29 cellular contexts compared by ENCODE assay signal in the genomic region with DNA sequence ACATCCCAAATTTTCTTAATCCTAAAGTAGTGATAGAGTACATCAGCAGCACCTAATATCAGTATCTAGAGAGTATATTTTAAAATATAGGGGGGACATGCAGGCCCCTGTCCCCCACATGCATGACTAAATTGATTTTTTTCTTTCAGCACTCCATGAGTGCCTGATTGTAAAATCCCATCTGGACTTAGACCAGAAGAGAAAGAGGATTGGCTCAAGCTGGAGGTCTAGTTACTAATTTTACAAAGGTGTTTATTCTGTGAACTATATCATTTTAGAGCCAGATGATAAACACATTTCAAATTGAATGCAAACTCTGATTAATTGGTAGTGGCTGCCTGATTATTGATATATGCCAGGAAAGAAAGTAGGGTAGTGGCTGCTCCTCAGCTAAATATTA.
DNase-seq lines count a peak whose midpoint lies in the region; ATAC-seq lines count a peak whose summit lies in the region.
"Had no signal": no experiment of that assay in that cellular context is flagged by ENCODE, and none has a peak within 500 bp of the region (broad histone marks: within the 10 kb centered on the region; RNA-seq: fewer than 3 reads in every experiment).

No MANE protein-coding gene starts in this region.

- no peak overlapping the region for H3K23ac ChIP-seq in mesenchymal stem cell (ENCODE audit: low read length in 2 of 2)

- H3K9me3 ChIP-seq in mesenchymal stem cell (ENCODE audit: control insufficient read depth, low read length) = no peaks in the 10 kb centered on the region
- H3K9me3 ChIP-seq: A549; BE2C; BLaER1; BLaER1 treated with 17β-estradiol and CSF1 and Interleukin-3, amounts not matched to agents 10 nM and 100 nM; Caco-2 had no signal

- H3K4me2 ChIP-seq in mesenchymal stem cell (ENCODE audit: low read length, poor library complexity, severe bottlenecking) = no peak overlapping the region
- H3K4me2 ChIP-seq: A549; BLaER1; BLaER1 treated with 17β-estradiol and CSF1 and Interleukin-3, amounts not matched to agents 10 nM and 100 nM had no signal

- no peaks in the 10 kb centered on the region for H3K27me3 ChIP-seq in mesenchymal stem cell (ENCODE audit: control insufficient read depth in 1 of 2, insufficient read depth in 1 of 2, low read length in 2 of 2)
- H3K27me3 ChIP-seq: BE2C; BLaER1; BLaER1 treated with 17β-estradiol and CSF1 and Interleukin-3, amounts not matched to agents 10 nM and 100 nM had no signal

- no peaks in the 10 kb centered on the region for H3K36me3 ChIP-seq in mesenchymal stem cell (ENCODE audit: control insufficient read depth in 1 of 2, insufficient read depth in 2 of 2, low read depth in 1 of 2, low read length in 2 of 2)
- H3K36me3 ChIP-seq: BE2C; BLaER1; BLaER1 treated with 17β-estradiol and CSF1 and Interleukin-3, amounts not matched to agents 10 nM and 100 nM had no signal

- no peak overlapping the region for H2AFZ ChIP-seq in mesenchymal stem cell (ENCODE audit: low read depth, low read length)

- H2AK5ac ChIP-seq in mesenchymal stem cell (ENCODE audit: low read length, severe bottlenecking) = no peak overlapping the region

- H3K9ac ChIP-seq in mesenchymal stem cell (ENCODE audit: low read length) = no peak overlapping the region
- H3K9ac ChIP-seq: BLaER1; BLaER1 treated with 17β-estradiol and CSF1 and Interleukin-3, amounts not matched to agents 10 nM and 100 nM had no signal

- ATAC-seq in left lobe of liver = peak; percentile 69
- ATAC-seq: A549; CD8-positive, alpha-beta T cell had no signal

- H2BK15ac ChIP-seq in mesenchymal stem cell (ENCODE audit: low read depth, poor library complexity, severe bottlenecking) = no peak overlapping the region

- H3K79me1 ChIP-seq in mesenchymal stem cell (replicated peaks; ENCODE audit: low read length, poor library complexity, severe bottlenecking) = no peaks in the 10 kb centered on the region

- H3K4me3 ChIP-seq in mesenchymal stem cell (ENCODE audit: insufficient read depth in 1 of 2, low read depth in 1 of 2, low read length in 2 of 2) = no peak overlapping the region
- H3K4me3 ChIP-seq: A549; BLaER1; BLaER1 treated with 17β-estradiol and CSF1 and Interleukin-3, amounts not matched to agents 10 nM and 100 nM had no signal

- no peak overlapping the region for H3K14ac ChIP-seq in mesenchymal stem cell (ENCODE audit: low read length in 2 of 2)

- H3K18ac ChIP-seq in mesenchymal stem cell (ENCODE audit: low read depth in 1 of 2, low read length in 2 of 2) = no peak overlapping the region

- H2BK12ac ChIP-seq in mesenchymal stem cell (ENCODE audit: low read length in 2 of 2) = no peak overlapping the region

- DNase-seq in left lobe of liver (ENCODE audit: low spot score) = no peak
- no peak for DNase-seq in mesenchymal stem cell
- DNase-seq in OCI-M1 (lab: John Stamatoyannopoulos, UW) = no peak
- DNase-seq in cerebellar cortex (ENCODE audit: low spot score) = no peak
- DNase-seq: 8988T; ACHN; AML-193; BE2C; C1 segment of cervical spinal cord; Caco-2; Calu3; CD4-positive, alpha-beta memory T cell; CD4-positive, alpha-beta T cell; CD4-positive, CD25-positive, alpha-beta regulatory T cell; CD8-positive, alpha-beta memory T cell; CD8-positive, alpha-beta T cell; COR-L47; DMS 273 treated with DMSO at 0.1 percent for 48 hours; DMS153; DMS53; DMS79; DMS79 treated with DMSO at 0.1 percent for 48 hours; DND-41; EL had no signal

- no peak overlapping the region for H2BK120ac ChIP-seq in mesenchymal stem cell (ENCODE audit: low read depth, low read length)

- no peaks in the 10 kb centered on the region for H3K4me1 ChIP-seq in mesenchymal stem cell (ENCODE audit: control insufficient read depth, insufficient read depth, low read depth, low read length)
- H3K4me1 ChIP-seq: BE2C; BLaER1; BLaER1 treated with 17β-estradiol and CSF1 and Interleukin-3, amounts not matched to agents 10 nM and 100 nM; Caco-2 had no signal

- H4K91ac ChIP-seq in mesenchymal stem cell (ENCODE audit: low read length) = no peak overlapping the region

- H4K8ac ChIP-seq in mesenchymal stem cell (ENCODE audit: low read length) = no peak overlapping the region

- H3K4ac ChIP-seq in mesenchymal stem cell (ENCODE audit: low read depth in 1 of 2, low read length in 2 of 2) = no peak overlapping the region

- no peak overlapping the region for H3K27ac ChIP-seq in mesenchymal stem cell (ENCODE audit: low read length, poor library complexity, severe bottlenecking)
- H3K27ac ChIP-seq: 22Rv1; A549; BLaER1; BLaER1 treated with 17β-estradiol and CSF1 and Interleukin-3, amounts not matched to agents 10 nM and 100 nM; C4-2B had no signal

- peak overlapping the region; percentile 44 for H2BK5ac ChIP-seq in mesenchymal stem cell (ENCODE audit: low read depth, low read length, poor library complexity, severe bottlenecking)
